Comparison of ENCODE assay signal across 8 cellular contexts in genomic region chr3:9769426-9770275, GRCh38. TPM values are rescaled to one million over a fixed set of nuclear protein-coding genes. Genes with fewer than 3 reads are reported as not detected.
A peak's percentile ranks its signal among the peaks of the same experiment; 100 is the strongest.
DNase-seq lines count a peak whose midpoint lies in the region; ATAC-seq, FAIRE-seq and TF ChIP-seq lines count a peak whose summit lies in the region.

TSS of gene CAMK1 (minus strand) at chr3:9769947. CDS start at chr3:9767749, 2,198 bp downstream.

- TF ChIP-seq CTCF in upper lobe of left lung (IDR thresholded peaks at IDR 0.05), result no peak

- H3K4me3 ChIP-seq in adipocyte (ENCODE audit: low read length) (peak within 1 kb of the TSS; percentile 91), upper lobe of left lung (peak within 1 kb of the TSS; percentile 69 to 81 (median 74))

- TF ChIP-seq POLR2A in GM12892 (IDR thresholded peaks at IDR 0.05; ENCODE audit: low read depth, low read length) (no peak), upper lobe of left lung (IDR thresholded peaks at IDR 0.05) (peak in 2 of 4 donors; percentile 71 to 83)

- peak within 1 kb of the TSS; percentile 93 for H3K9ac ChIP-seq in adipocyte (ENCODE audit: low read length)

- H3K4me1 ChIP-seq in adipocyte (ENCODE audit: control insufficient read depth, insufficient read depth, low read length), result peaks cover 39% of the 10 kb centered on the region
- H3K4me1 ChIP-seq in upper lobe of left lung, result peaks cover 34 to 43% (median 39%) of the 10 kb centered on the region in 4 donors

- H3K36me3 ChIP-seq in adipocyte (ENCODE audit: control insufficient read depth, insufficient read depth, low read length, severe bottlenecking) (peaks cover 16% of the 10 kb centered on the region), upper lobe of left lung (peaks cover 0 to 12% (median 2%) of the 10 kb centered on the region in 4 donors)

- H3K27ac ChIP-seq in upper lobe of left lung, result peak within 1 kb of the TSS; percentile 73 to 91 (median 88)

- no peak for TF ChIP-seq EP300 in upper lobe of left lung (IDR thresholded peaks at IDR 0.05)

- intact Hi-C loops in Right ventricle myocardium inferior (cut with DNase I), result no loop called here

- H3K27me3 ChIP-seq in adipocyte (replicated peaks; ENCODE audit: control insufficient read depth, insufficient read depth, low read length) (no peaks in the 10 kb centered on the region), upper lobe of left lung (no peaks in the 10 kb centered on the region)

- H3K9me3 ChIP-seq in adipocyte (ENCODE audit: control insufficient read depth, low read length) (no peaks in the 10 kb centered on the region), upper lobe of left lung (no peaks in the 10 kb centered on the region)

- ATAC-seq in HG03135 (IDR thresholded peaks at IDR 0.05; ENCODE audit: unreplicated experiment) (peak; percentile 65), Right ventricle myocardium inferior (peak; percentile 93), upper lobe of left lung (ENCODE audit: low FRiP score in 2 of 2) (peak; percentile 90 to 97), HG03139 (IDR thresholded peaks at IDR 0.05; ENCODE audit: unreplicated experiment) (no peak)

- FAIRE-seq in GM12892 (lab: Jason Lieb, UNC), result no peak

- 7 to 9% methylated on average over 23 to 30 of the region's 49 CpGs for WGBS in upper lobe of left lung, 2 donors

- DNase-seq in GM12892 (ENCODE audit: insufficient read length) (peak; percentile 72), SK-N-DZ (ENCODE audit: low spot score) (peak; percentile 81), adipocyte (ENCODE audit: low read depth) (peak; percentile 94), Right ventricle myocardium inferior (ENCODE audit: missing footprints) (peak; percentile 93), occipital lobe (lab: John Stamatoyannopoulos, UW) (peak; percentile 70), upper lobe of left lung (peak; percentile 86 to 95)

RNA-seq across cellular contexts. Expression of gene CAMK1, which starts in this region (rescaled TPM):
- 3.3 TPM for polyA plus RNA-seq in GM12892 (2012; ENCODE audit: missing spikeins)
- 69.5 and 83.7 TPM in 2 replicates for polyA plus RNA-seq in SK-N-DZ (2014; cell fraction: cytosol; rRNA removed)
- polyA plus RNA-seq in SK-N-DZ (2014; cell fraction: nucleus; rRNA removed), result 51.1 TPM in 2 replicates
- total RNA-seq in Right ventricle myocardium inferior, result 18.4 TPM
- 56.1 TPM for total RNA-seq in occipital lobe
- total RNA-seq in upper lobe of left lung, result 10 to 100 TPM; 19.5 to 44.0 (median 27.6) TPM
